Comparison of ENCODE assay signal across 18 cellular contexts in genomic region chr11:34167961-34168360, GRCh38.
DNase-seq lines count a peak whose midpoint lies in the region; ATAC-seq, FAIRE-seq and TF ChIP-seq lines count a peak whose summit lies in the region.
"Had no signal": no experiment of that assay in that cellular context is flagged by ENCODE, and none has a peak within 500 bp of the region (broad histone marks: within the 10 kb centered on the region; RNA-seq: fewer than 3 reads in every experiment).

No MANE protein-coding gene starts in this region.

- WGBS in prostate gland = 61% methylated on average over 9 of the region's 9 CpGs

- peak overlapping the region; percentile 62 for H3K27ac Mint-ChIP-seq in astrocyte (ENCODE audit: unreplicated experiment)
- H3K27ac Mint-ChIP-seq: CD14-positive monocyte had no signal

- peaks cover 22% of the 10 kb centered on the region for H3K36me3 Mint-ChIP-seq in astrocyte (ENCODE audit: low read depth, unreplicated experiment)
- H3K36me3 Mint-ChIP-seq: CD8-positive, alpha-beta memory T cell had no signal

- H3K36me3 ChIP-seq in astrocyte (ENCODE audit: insufficient read depth, low read length) = no peaks in the 10 kb centered on the region
- H3K36me3 ChIP-seq in prostate gland = no peaks in the 10 kb centered on the region
- H3K36me3 ChIP-seq: BE2C, HAP-1 had no signal

- no peak for FAIRE-seq in astrocyte (lab: Jason Lieb, UNC)
- FAIRE-seq: A549, GM12892, H1 had no signal

- H3K4me3 Mint-ChIP-seq in astrocyte (ENCODE audit: unreplicated experiment) = no peak overlapping the region
- H3K4me3 Mint-ChIP-seq: CD14-positive monocyte; CD8-positive, alpha-beta memory T cell had no signal

- no peak overlapping the region for H3K9ac ChIP-seq in astrocyte (ENCODE audit: low read length)

- ATAC-seq in left lobe of liver (peak; percentile 44), HG03139 (IDR thresholded peaks at IDR 0.05; ENCODE audit: unreplicated experiment) (no peak)
- ATAC-seq: A549 had no signal

- no peaks in the 10 kb centered on the region for H3K9me3 Mint-ChIP-seq in astrocyte (ENCODE audit: unreplicated experiment)
- H3K9me3 Mint-ChIP-seq: CD8-positive, alpha-beta memory T cell had no signal

- peaks cover 15% of the 10 kb centered on the region for H3K4me1 Mint-ChIP-seq in astrocyte (ENCODE audit: low read depth, unreplicated experiment)
- H3K4me1 Mint-ChIP-seq: CD14-positive monocyte; CD8-positive, alpha-beta memory T cell had no signal

- TF ChIP-seq CTCF in C4-2B (conservative IDR thresholded peaks at IDR 0.05) (no peak), astrocyte (IDR thresholded peaks at IDR 0.05; ENCODE audit: insufficient read depth, low read depth, low read length) (no peak), prostate gland (IDR thresholded peaks at IDR 0.05) (no peak)

- H3K4me1 ChIP-seq in astrocyte (ENCODE audit: insufficient read depth, low read length) (no peaks in the 10 kb centered on the region), prostate gland (replicated peaks) (peaks cover 19% of the 10 kb centered on the region)
- H3K4me1 ChIP-seq: A549, BE2C, HAP-1 had no signal

- H3K27me3 Mint-ChIP-seq in astrocyte (ENCODE audit: low read depth, unreplicated experiment) = peaks cover 2% of the 10 kb centered on the region

- H3K4me2 ChIP-seq in astrocyte (ENCODE audit: low read length) = no peak overlapping the region
- H3K4me2 ChIP-seq: A549 had no signal

- DNase-seq in astrocyte (ENCODE audit: low read depth) (no peak), left lobe of liver (ENCODE audit: low spot score) (no peak), prostate gland (ENCODE audit: low spot score) (peak; percentile 21), NCI-H2171 (lab: John Stamatoyannopoulos, UW) (no peak), cerebellum (ENCODE audit: low spot score) (no peak)
- no peak for DNase-seq in activated T-cell treated with anti-CD3 and anti-CD28 coated beads, Interleukin-2, amount 50 U/mL, for 48 hours
- DNase-seq: BE2C; Caco-2; CD8-positive, alpha-beta memory T cell; DND-41; GDM1 had no signal

- peaks cover 15% of the 10 kb centered on the region for H4K20me1 ChIP-seq in astrocyte (ENCODE audit: insufficient read depth, low read length)

- H3K9me3 ChIP-seq in astrocyte (ENCODE audit: insufficient read depth, low read depth, low read length) (no peaks in the 10 kb centered on the region), prostate gland (no peaks in the 10 kb centered on the region)
- H3K9me3 ChIP-seq: A549, BE2C, Caco-2, HAP-1 had no signal

- H3K27ac ChIP-seq in C4-2B (peak overlapping the region; percentile 89), astrocyte (ENCODE audit: low read depth, low read length) (no peak overlapping the region), prostate gland (peak overlapping the region; percentile 63 to 79)
- H3K27ac ChIP-seq: A549 had no signal

- H3K27me3 ChIP-seq in astrocyte (ENCODE audit: insufficient read depth, low read length) (no peaks in the 10 kb centered on the region), prostate gland (replicated peaks; ENCODE audit: insufficient read depth) (no peaks in the 10 kb centered on the region)
- H3K27me3 ChIP-seq: BE2C had no signal

- H2AFZ ChIP-seq in astrocyte (ENCODE audit: low read depth, low read length) = no peak overlapping the region

- no peak for TF ChIP-seq POLR2A in prostate gland (IDR thresholded peaks at IDR 0.05)

- no peaks in the 10 kb centered on the region for H3K79me2 ChIP-seq in astrocyte (ENCODE audit: insufficient read depth, low read length)

- intact Hi-C loops in prostate gland (cut with DNase I) = no loop called here

- no peak overlapping the region for H3K4me3 ChIP-seq in astrocyte (ENCODE audit: insufficient read depth, low read depth, low read length)
- H3K4me3 ChIP-seq in prostate gland = no peak overlapping the region
- H3K4me3 ChIP-seq: A549, HAP-1 had no signal
